ENCODE assay signal across 26 cellular contexts in genomic region chr1:171263915-171264314, GRCh38. TPM values are rescaled to one million over a fixed set of nuclear protein-coding genes. Genes with fewer than 3 reads are reported as not detected.
"Had no signal": no experiment of that assay in that cellular context is flagged by ENCODE, and none has a peak within 500 bp of the region (broad histone marks: within the 10 kb centered on the region; RNA-seq: fewer than 3 reads in every experiment).

No MANE protein-coding gene starts in this region.

- H3K4me3 Mint-ChIP-seq: activated CD8-positive, alpha-beta T cell treated with anti-CD3 and anti-CD28 coated beads, Interleukin-2, amount 10 ng/mL, durations not matched to agents 7 days and 5 days; activated naive CD8-positive, alpha-beta T cell treated with anti-CD3 and anti-CD28 coated beads, Interleukin-2, amount 50 U/mL, for 24 hours; activated T-helper 1 cell treated with anti-CD3 and anti-CD28 coated beads, Interleukin-12 subunit alpha, Interleukin-12 subunit beta, Interleukin-2, Interleukin-4 antibody, amounts not matched to agents 30 ng/mL and 10 ng/mL and 1 ng/mL, durations not matched to agents 14 hours and 24 hours and 36 hours; dendritic cell treated with granulocyte-macrophage colony-stimulating factor and Interleukin-4, amounts not matched to agents 40 ng/mL and 50 ng/mL, for 4 days; naive thymus-derived CD8-positive, alpha-beta T cell; T-cell had no signal

- H3K36me3 Mint-ChIP-seq: naive thymus-derived CD8-positive, alpha-beta T cell; T-cell had no signal

- H3K27me3 ChIP-seq: brain microvascular endothelial cell, pancreas, right atrium auricular region, upper lobe of right lung had no signal

- DNase-seq: activated CD4-positive, alpha-beta T cell treated with anti-CD3 and anti-CD28 coated beads for 1 hour; activated CD4-positive, alpha-beta T cell treated with anti-CD3 and anti-CD28 coated beads, Interleukin-2, amount 50 U/mL, for 1 hour; activated CD8-positive, alpha-beta T cell treated with anti-CD3 and anti-CD28 coated beads, Interleukin-2, amount 10 ng/mL, durations not matched to agents 7 days and 5 days; activated gamma-delta T cell; activated naive CD4-positive, alpha-beta T cell treated with anti-CD3 and anti-CD28 coated beads, Interleukin-2, amount 50 U/mL, for 16 hours; activated naive CD8-positive, alpha-beta T cell treated with anti-CD3 and anti-CD28 coated beads, Interleukin-2, amount 50 U/mL, for 24 hours; anterior cingulate cortex; brain microvascular endothelial cell; caudate nucleus; effector CD4-positive, alpha-beta T cell; heart left ventricle; islet precursor cell; left colon; naive thymus-derived CD8-positive, alpha-beta T cell; pancreas; psoas muscle; stimulated activated CD4-positive, alpha-beta T cell treated with anti-CD3 and anti-CD28 coated beads, Interleukin-12 subunit alpha, Interleukin-12 subunit beta, amount 100 ng/mL, for 4 hours; stimulated activated CD4-positive, alpha-beta T cell treated with anti-CD3 and anti-CD28 coated beads, Interleukin-4, amount 100 ng/mL, for 4 hours; stimulated activated naive CD8-positive, alpha-beta T cell treated with anti-CD3 and anti-CD28 coated beads, Interleukin-15, Interleukin-2, amounts not matched to agents 100 U/mL and 50 U/mL, for 24 hours; T-cell; upper lobe of right lung had no signal

- H3K9me3 Mint-ChIP-seq: activated naive CD8-positive, alpha-beta T cell treated with anti-CD3 and anti-CD28 coated beads, Interleukin-2, amount 50 U/mL, for 24 hours; activated T-helper 1 cell treated with anti-CD3 and anti-CD28 coated beads, Interleukin-12 subunit alpha, Interleukin-12 subunit beta, Interleukin-2, Interleukin-4 antibody, amounts not matched to agents 30 ng/mL and 10 ng/mL and 1 ng/mL, durations not matched to agents 14 hours and 24 hours and 36 hours; dendritic cell treated with granulocyte-macrophage colony-stimulating factor and Interleukin-4, amounts not matched to agents 40 ng/mL and 50 ng/mL, for 4 days; naive thymus-derived CD8-positive, alpha-beta T cell; T-cell had no signal

- H3K27ac Mint-ChIP-seq: activated CD8-positive, alpha-beta T cell treated with anti-CD3 and anti-CD28 coated beads, Interleukin-2, amount 10 ng/mL, durations not matched to agents 7 days and 5 days; activated naive CD8-positive, alpha-beta T cell treated with anti-CD3 and anti-CD28 coated beads, Interleukin-2, amount 50 U/mL, for 24 hours; activated T-helper 1 cell treated with anti-CD3 and anti-CD28 coated beads, Interleukin-12 subunit alpha, Interleukin-12 subunit beta, Interleukin-2, Interleukin-4 antibody, amounts not matched to agents 30 ng/mL and 10 ng/mL and 1 ng/mL, durations not matched to agents 14 hours and 24 hours and 36 hours; dendritic cell treated with granulocyte-macrophage colony-stimulating factor and Interleukin-4, amounts not matched to agents 40 ng/mL and 50 ng/mL, for 4 days; naive thymus-derived CD8-positive, alpha-beta T cell; T-cell had no signal

- H3K4me1 Mint-ChIP-seq: activated naive CD8-positive, alpha-beta T cell treated with anti-CD3 and anti-CD28 coated beads, Interleukin-2, amount 50 U/mL, for 24 hours; naive thymus-derived CD8-positive, alpha-beta T cell; T-cell had no signal

- H3K27me3 Mint-ChIP-seq: dendritic cell treated with granulocyte-macrophage colony-stimulating factor and Interleukin-4, amounts not matched to agents 40 ng/mL and 50 ng/mL, for 4 days had no signal

- H3K4me3 ChIP-seq: heart left ventricle, lung, pancreas, psoas muscle, right atrium auricular region, upper lobe of right lung had no signal

- ATAC-seq: activated CD8-positive, alpha-beta T cell treated with anti-CD3 and anti-CD28 coated beads, Interleukin-2, amount 10 ng/mL, durations not matched to agents 7 days and 5 days; activated naive CD8-positive, alpha-beta T cell treated with anti-CD3 and anti-CD28 coated beads, Interleukin-2, amount 50 U/mL, for 24 hours; left colon; naive thymus-derived CD8-positive, alpha-beta T cell; pancreas; psoas muscle; stimulated activated naive CD8-positive, alpha-beta T cell treated with anti-CD3 and anti-CD28 coated beads, Interleukin-15, Interleukin-2, amounts not matched to agents 100 U/mL and 50 U/mL, for 24 hours; T-cell; upper lobe of right lung had no signal

- H3K9me3 ChIP-seq: heart left ventricle, pancreas, psoas muscle, right atrium auricular region, upper lobe of right lung had no signal

- H3K27ac ChIP-seq: brain microvascular endothelial cell, pancreas, psoas muscle, right atrium auricular region, upper lobe of right lung had no signal

- H3K4me1 ChIP-seq: pancreas, psoas muscle, right atrium auricular region, upper lobe of right lung had no signal

RNA-seq across cellular contexts. Expression of gene FMO1, which starts 15.6 kb away (rescaled TPM):
- total RNA-seq: activated CD8-positive, alpha-beta T cell treated with anti-CD3 and anti-CD28 coated beads, Interleukin-2, amount 10 ng/mL, durations not matched to agents 7 days and 5 days; activated T-helper 1 cell treated with anti-CD3 and anti-CD28 coated beads, Interleukin-12 subunit alpha, Interleukin-12 subunit beta, Interleukin-2, Interleukin-4 antibody, amounts not matched to agents 30 ng/mL and 10 ng/mL and 1 ng/mL, durations not matched to agents 14 hours and 24 hours and 36 hours; epithelial cell of proximal tubule; naive thymus-derived CD8-positive, alpha-beta T cell; T-cell had no signal
- polyA plus RNA-seq: naive thymus-derived CD8-positive, alpha-beta T cell had no signal
